ENCODE assay signal across 1 cellular context in genomic region chr17:30831663-30832437, GRCh38.
TF ChIP-seq lines count a peak whose summit lies in the region.

A gene with protein sequence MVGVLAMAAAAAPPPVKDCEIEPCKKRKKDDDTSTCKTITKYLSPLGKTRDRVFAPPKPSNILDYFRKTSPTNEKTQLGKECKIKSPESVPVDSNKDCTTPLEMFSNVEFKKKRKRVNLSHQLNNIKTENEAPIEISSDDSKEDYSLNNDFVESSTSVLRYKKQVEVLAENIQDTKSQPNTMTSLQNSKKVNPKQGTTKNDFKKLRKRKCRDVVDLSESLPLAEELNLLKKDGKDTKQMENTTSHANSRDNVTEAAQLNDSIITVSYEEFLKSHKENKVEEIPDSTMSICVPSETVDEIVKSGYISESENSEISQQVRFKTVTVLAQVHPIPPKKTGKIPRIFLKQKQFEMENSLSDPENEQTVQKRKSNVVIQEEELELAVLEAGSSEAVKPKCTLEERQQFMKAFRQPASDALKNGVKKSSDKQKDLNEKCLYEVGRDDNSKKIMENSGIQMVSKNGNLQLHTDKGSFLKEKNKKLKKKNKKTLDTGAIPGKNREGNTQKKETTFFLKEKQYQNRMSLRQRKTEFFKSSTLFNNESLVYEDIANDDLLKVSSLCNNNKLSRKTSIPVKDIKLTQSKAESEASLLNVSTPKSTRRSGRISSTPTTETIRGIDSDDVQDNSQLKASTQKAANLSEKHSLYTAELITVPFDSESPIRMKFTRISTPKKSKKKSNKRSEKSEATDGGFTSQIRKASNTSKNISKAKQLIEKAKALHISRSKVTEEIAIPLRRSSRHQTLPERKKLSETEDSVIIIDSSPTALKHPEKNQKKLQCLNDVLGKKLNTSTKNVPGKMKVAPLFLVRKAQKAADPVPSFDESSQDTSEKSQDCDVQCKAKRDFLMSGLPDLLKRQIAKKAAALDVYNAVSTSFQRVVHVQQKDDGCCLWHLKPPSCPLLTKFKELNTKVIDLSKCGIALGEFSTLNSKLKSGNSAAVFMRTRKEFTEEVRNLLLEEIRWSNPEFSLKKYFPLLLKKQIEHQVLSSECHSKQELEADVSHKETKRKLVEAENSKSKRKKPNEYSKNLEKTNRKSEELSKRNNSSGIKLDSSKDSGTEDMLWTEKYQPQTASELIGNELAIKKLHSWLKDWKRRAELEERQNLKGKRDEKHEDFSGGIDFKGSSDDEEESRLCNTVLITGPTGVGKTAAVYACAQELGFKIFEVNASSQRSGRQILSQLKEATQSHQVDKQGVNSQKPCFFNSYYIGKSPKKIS (N-terminal part only) (plus strand): TSS chr17:30831966. CDS start chr17:30832348, 382 bp downstream.

TF ChIP-seq in K562, 482 proteins besides CTCF, POLR2A, EP300 and RAD21 (continued from another document and continues in another):
- TF ChIP-seq KAT2B (IDR thresholded peaks at IDR 0.05; ENCODE audit: low read depth, low read length) (no peak), NR2C1 (IDR thresholded peaks at IDR 0.05) (no peak), NR2C1 (tag; IDR thresholded peaks at IDR 0.05) (no peak), CHAMP1 (IDR thresholded peaks at IDR 0.05) (no peak), CHD2 (IDR thresholded peaks at IDR 0.05; ENCODE audit: low read depth, low read length) (0 out of 2 replicates have a peak, but pooled peaks have one; percentile 9), HLTF (IDR thresholded peaks at IDR 0.05) (no peak), EHMT2 (IDR thresholded peaks at IDR 0.05) (no peak), CAMTA2 (CRISPR knock-in tag; conservative IDR thresholded peaks at IDR 0.05) (no peak), PYGO2 (tag; IDR thresholded peaks at IDR 0.05) (no peak), PRMT5 (CRISPR knock-in tag; IDR thresholded peaks at IDR 0.05) (no peak), RNF2 (IDR thresholded peaks at IDR 0.05) (peak; percentile 76; the same call in 1 of the 2 replicates), ZBTB5 (IDR thresholded peaks at IDR 0.05) (no peak), ZNF583 (CRISPR knock-in tag; IDR thresholded peaks at IDR 0.05) (no peak), ADNP (tag; IDR thresholded peaks at IDR 0.05) (no peak), ELF1 (tag; IDR thresholded peaks at IDR 0.05) (peak; percentile 43; the same call in 1 of the 2 replicates), NCOA1 (IDR thresholded peaks at IDR 0.05; ENCODE audit: low read depth) (peak; percentile 11; the same call in 1 of the 2 replicates), NUFIP1 (IDR thresholded peaks at IDR 0.05; ENCODE audit: partially characterized antibody) (no peak), RBBP5 (IDR thresholded peaks at IDR 0.05; ENCODE audit: borderline replicate concordance, insufficient read depth, low read length, poor library complexity, severe bottlenecking) (peak; percentile 87), MCM7 (IDR thresholded peaks at IDR 0.05) (no peak), ZNF146 (CRISPR knock-in tag; IDR thresholded peaks at IDR 0.05; ENCODE audit: unreplicated experiment) (no peak), ZNF436 (CRISPR knock-in tag; IDR thresholded peaks at IDR 0.05) (no peak), RAD51 (IDR thresholded peaks at IDR 0.05; ENCODE audit: borderline replicate concordance, low read depth) (0 out of 2 replicates have a peak, but pooled peaks have one; percentile 14), BACH1 (tag; IDR thresholded peaks at IDR 0.05) (no peak; the same call in 1 of the 2 replicates), HCFC1 (IDR thresholded peaks at IDR 0.05; ENCODE audit: low read depth, low read length) (peak; percentile 70), ZNF511 (CRISPR knock-in tag; IDR thresholded peaks at IDR 0.05) (no peak), PKNOX1 (IDR thresholded peaks at IDR 0.05) (no peak), PBX2 (CRISPR knock-in tag; IDR thresholded peaks at IDR 0.05; ENCODE audit: low read depth) (no peak), PBX2 (tag; conservative IDR thresholded peaks at IDR 0.05; ENCODE audit: low read depth) (no peak), DDX20 (tag; IDR thresholded peaks at IDR 0.05; ENCODE audit: low read depth) (no peak), ZNF76 (CRISPR knock-in tag; IDR thresholded peaks at IDR 0.05; ENCODE audit: borderline replicate concordance) (no peak), ZNF507 (tag; conservative IDR thresholded peaks at IDR 0.05) (no peak)
- TF ChIP-seq, protein P1, sequence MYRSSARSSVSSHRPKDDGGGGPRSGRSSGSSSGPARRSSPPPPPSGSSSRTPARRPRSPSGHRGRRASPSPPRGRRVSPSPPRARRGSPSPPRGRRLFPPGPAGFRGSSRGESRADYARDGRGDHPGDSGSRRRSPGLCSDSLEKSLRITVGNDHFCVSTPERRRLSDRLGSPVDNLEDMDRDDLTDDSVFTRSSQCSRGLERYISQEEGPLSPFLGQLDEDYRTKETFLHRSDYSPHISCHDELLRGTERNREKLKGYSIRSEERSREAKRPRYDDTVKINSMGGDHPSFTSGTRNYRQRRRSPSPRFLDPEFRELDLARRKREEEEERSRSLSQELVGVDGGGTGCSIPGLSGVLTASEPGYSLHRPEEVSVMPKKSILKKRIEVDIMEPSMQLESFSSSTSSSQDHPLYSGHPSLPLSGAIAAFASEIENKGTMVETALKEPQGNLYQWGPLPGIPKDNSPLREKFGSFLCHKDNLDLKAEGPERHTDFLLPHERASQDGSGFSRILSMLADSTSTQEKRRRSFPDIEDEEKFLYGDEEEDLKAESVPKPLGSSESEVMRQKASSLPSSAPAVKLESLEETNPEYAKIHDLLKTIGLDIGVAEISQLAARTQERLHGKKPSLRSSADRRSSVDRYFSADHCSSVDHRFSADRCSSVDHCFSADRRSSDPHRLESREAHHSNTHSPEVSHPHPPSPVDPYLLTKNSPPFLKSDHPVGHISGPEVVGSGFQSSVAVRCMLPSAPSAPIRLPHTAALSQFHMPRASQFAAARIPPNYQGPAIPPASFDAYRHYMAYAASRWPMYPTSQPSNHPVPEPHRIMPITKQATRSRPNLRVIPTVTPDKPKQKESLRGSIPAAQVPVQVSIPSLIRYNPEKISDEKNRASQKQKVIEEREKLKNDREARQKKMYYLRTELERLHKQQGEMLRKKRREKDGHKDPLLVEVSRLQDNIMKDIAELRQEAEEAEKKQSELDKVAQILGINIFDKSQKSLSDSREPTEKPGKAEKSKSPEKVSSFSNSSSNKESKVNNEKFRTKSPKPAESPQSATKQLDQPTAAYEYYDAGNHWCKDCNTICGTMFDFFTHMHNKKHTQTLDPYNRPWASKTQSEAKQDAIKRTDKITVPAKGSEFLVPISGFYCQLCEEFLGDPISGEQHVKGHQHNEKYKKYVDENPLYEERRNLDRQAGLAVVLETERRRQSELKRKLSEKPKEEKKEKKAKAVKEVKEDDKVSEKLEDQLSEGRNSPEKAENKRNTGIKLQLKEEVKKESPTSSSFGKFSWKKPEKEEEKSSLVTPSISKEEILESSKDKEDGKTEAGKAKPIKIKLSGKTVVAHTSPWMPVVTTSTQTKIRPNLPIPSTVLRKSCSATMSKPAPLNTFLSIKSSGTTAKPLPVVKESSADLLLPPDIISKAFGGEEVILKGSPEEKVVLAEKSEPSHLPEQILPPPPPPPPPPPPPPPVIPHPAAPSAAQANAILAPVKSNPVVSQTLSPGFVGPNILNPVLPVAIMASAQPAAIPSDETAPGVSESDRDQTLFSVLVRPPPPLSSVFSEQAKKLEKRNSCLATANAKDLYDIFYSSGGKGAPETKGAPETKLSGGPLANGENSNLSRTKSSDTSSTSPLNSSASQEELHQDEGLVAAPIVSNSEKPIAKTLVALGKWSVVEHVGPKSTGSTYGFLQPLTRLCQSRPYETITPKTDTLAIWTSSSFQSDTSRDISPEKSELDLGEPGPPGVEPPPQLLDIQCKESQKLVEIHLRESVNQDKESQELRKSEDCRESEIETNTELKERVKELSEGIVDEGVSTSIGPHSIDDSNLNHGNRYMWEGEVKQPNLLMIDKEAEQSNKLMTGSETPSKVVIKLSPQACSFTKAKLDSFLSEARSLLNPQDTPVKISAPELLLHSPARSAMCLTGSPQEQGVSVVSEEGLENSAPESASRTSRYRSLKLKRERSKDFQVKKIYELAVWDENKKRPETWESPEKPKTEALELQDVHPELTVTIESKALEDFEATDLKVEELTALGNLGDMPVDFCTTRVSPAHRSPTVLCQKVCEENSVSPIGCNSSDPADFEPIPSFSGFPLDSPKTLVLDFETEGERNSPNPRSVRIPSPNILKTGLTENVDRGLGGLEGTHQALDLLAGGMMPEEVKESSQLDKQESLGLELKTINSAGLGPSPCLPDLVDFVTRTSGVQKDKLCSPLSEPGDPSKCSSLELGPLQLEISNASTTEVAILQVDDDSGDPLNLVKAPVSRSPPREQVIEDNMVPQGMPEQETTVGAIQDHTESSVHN (IDR thresholded peaks at IDR 0.05; ENCODE audit: borderline replicate concordance in 1 of 2, low read depth in 1 of 2): no peak
- TF ChIP-seq, protein P2, sequence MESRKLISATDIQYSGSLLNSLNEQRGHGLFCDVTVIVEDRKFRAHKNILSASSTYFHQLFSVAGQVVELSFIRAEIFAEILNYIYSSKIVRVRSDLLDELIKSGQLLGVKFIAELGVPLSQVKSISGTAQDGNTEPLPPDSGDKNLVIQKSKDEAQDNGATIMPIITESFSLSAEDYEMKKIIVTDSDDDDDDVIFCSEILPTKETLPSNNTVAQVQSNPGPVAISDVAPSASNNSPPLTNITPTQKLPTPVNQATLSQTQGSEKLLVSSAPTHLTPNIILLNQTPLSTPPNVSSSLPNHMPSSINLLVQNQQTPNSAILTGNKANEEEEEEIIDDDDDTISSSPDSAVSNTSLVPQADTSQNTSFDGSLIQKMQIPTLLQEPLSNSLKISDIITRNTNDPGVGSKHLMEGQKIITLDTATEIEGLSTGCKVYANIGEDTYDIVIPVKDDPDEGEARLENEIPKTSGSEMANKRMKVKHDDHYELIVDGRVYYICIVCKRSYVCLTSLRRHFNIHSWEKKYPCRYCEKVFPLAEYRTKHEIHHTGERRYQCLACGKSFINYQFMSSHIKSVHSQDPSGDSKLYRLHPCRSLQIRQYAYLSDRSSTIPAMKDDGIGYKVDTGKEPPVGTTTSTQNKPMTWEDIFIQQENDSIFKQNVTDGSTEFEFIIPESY (CRISPR knock-in tag; IDR thresholded peaks at IDR 0.05): no peak
